1 cellular context compared by ENCODE assay signal in genomic region chr2:33488178-33488690, GRCh38.
TF ChIP-seq lines count a peak whose summit lies in the region.

No MANE protein-coding gene starts in this region.

TF ChIP-seq in HepG2, 621 proteins besides CTCF, POLR2A, EP300 and RAD21 (continued from another document):
- TF ChIP-seq SMAD3 (CRISPR knock-in tag; IDR thresholded peaks at IDR 0.05) = no peak
